ENCODE assay signal across 8 cellular contexts in the genomic region with DNA sequence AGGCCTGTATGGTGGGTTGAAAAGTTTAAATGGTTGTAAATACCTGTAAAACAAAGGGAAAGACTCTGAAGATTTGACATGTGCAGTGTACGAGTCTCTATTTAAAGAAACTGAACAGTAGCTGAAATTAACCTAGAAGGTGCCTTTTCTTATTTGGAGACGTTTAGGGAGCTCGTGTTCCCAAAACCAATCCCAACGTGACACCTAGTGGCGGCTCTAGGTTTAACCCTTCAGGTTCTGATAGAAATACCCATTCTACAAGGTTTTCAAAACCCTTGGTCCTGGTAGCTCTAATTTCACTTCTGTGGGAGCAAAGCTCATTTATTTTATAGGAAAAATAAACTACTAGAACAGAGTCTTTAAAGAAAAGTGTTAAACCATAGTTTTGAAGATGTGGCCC.
DNase-seq lines count a peak whose midpoint lies in the region; TF ChIP-seq lines count a peak whose summit lies in the region.

No MANE protein-coding gene starts in this region.

- H3K4me3 ChIP-seq in ascending aorta: no peak overlapping the region

- no peaks in the 10 kb centered on the region for H3K4me1 ChIP-seq in ascending aorta

- no peaks in the 10 kb centered on the region for H3K9me3 ChIP-seq in ascending aorta

- intact Hi-C loops in ascending aorta (cut with DNase I): no loop called here

- TF ChIP-seq CTCF in ascending aorta (IDR thresholded peaks at IDR 0.05): no peak

- H3K36me3 ChIP-seq in ascending aorta: no peaks in the 10 kb centered on the region

- H3K27ac ChIP-seq in ascending aorta: no peak overlapping the region

- peak; percentile 27 for DNase-seq in SIG-M5 treated with dmso at 0.1 percent for 504 hours (lab: John Stamatoyannopoulos, UW; ENCODE audit: unreplicated experiment)
- DNase-seq in SIG-M5 (lab: John Stamatoyannopoulos, UW): no peak
- peak; percentile 25 for DNase-seq in HS-5 (ENCODE audit: low read depth)
- peak; percentile 39 for DNase-seq in RPMI8226
- peak; percentile 16 for DNase-seq in iPS DF 4.7 (ENCODE audit: extremely low read depth, low spot score)
- no peak for DNase-seq in epidermal melanocyte (ENCODE audit: insufficient read length, low spot score)
- no peak for DNase-seq in CD1c-positive myeloid dendritic cell (ENCODE audit: extremely low spot score)
- no peak for DNase-seq in ascending aorta (ENCODE audit: low spot score in 2 of 2)

- no peaks in the 10 kb centered on the region for H3K27me3 ChIP-seq in ascending aorta

Comparison
In these comparisons a context has a peak if more than half of its experiments do, and no peak if none do; other contexts are left out.
1. DNase-seq: peak in SIG-M5 treated with dmso at 0.1 percent for 504 hours (single experiment), HS-5 (single experiment), RPMI8226 (single experiment) and iPS DF 4.7 (single experiment); none in SIG-M5 (single experiment), epidermal melanocyte (single experiment), CD1c-positive myeloid dendritic cell (single experiment) and ascending aorta (0 of 2).